In genomic region chr17:1446201-1446600, GRCh38 we compare ENCODE assay signal across 25 cellular contexts. TPM values are rescaled to one million over a fixed set of nuclear protein-coding genes. Genes with fewer than 3 reads are reported as not detected.
A peak's percentile ranks its signal among the peaks of the same experiment; 100 is the strongest.
DNase-seq lines count a peak whose midpoint lies in the region; ATAC-seq, FAIRE-seq and TF ChIP-seq lines count a peak whose summit lies in the region.
"Had no signal": no experiment of that assay in that cellular context is flagged by ENCODE, and none has a peak within 500 bp of the region (broad histone marks: within the 10 kb centered on the region; RNA-seq: fewer than 3 reads in every experiment).

No MANE protein-coding gene starts in this region.

- DNase-seq in left ventricle myocardium inferior (no peak), Right ventricle myocardium superior (no peak), astrocyte (ENCODE audit: low read depth) (no peak), mesothelial cell of epicardium (ENCODE audit: low spot score in 2 of 2, unreplicated experiment in 2 of 2) (no peak), tibial artery (no peak), kidney glomerular epithelial cell (lab: John Stamatoyannopoulos, UW) (no peak)
- DNase-seq: activated CD8-positive, alpha-beta memory T cell treated with anti-CD3 and anti-CD28 coated beads, Interleukin-2, amount 50 U/mL, for 48 hours; brain microvascular endothelial cell; colonic mucosa; effector memory CD4-positive, alpha-beta T cell; HCEC 1CT; kidney; NCI-H1092 treated with DMSO at 0.1 percent for 48 hours; NCI-H1930; NCI-H345; NCI-H82; WERI-Rb-1 had no signal

- TF ChIP-seq CTCF in left ventricle myocardium inferior (IDR thresholded peaks at IDR 0.05; ENCODE audit: borderline replicate concordance): no peak
- TF ChIP-seq CTCF in astrocyte (IDR thresholded peaks at IDR 0.05; ENCODE audit: insufficient read depth, low read depth, low read length): no peak
- no peak for TF ChIP-seq CTCF in mesothelial cell of epicardium (IDR thresholded peaks at IDR 0.05; ENCODE audit: unreplicated experiment)
- no peak for TF ChIP-seq CTCF in tibial artery (IDR thresholded peaks at IDR 0.05)

- no peaks in the 10 kb centered on the region for H3K9me3 Mint-ChIP-seq in astrocyte (ENCODE audit: unreplicated experiment)
- H3K9me3 Mint-ChIP-seq in mesothelial cell of epicardium: no peaks in the 10 kb centered on the region
- H3K9me3 Mint-ChIP-seq: memory B cell had no signal

- H3K27me3 Mint-ChIP-seq in astrocyte (ENCODE audit: low read depth, unreplicated experiment) (no peaks in the 10 kb centered on the region), mesothelial cell of epicardium (ENCODE audit: low read depth) (no peaks in the 10 kb centered on the region)
- H3K27me3 Mint-ChIP-seq: memory B cell had no signal

- no peak for FAIRE-seq in astrocyte (lab: Jason Lieb, UNC)
- FAIRE-seq: GM12878, HepG2, kidney had no signal

- H3K36me3 Mint-ChIP-seq in astrocyte (ENCODE audit: low read depth, unreplicated experiment): peaks cover 5% of the 10 kb centered on the region
- H3K36me3 Mint-ChIP-seq in mesothelial cell of epicardium: peaks cover 6% of the 10 kb centered on the region

- H3K36me3 ChIP-seq in left ventricle myocardium inferior (peaks cover 6% of the 10 kb centered on the region), astrocyte (ENCODE audit: insufficient read depth, low read length) (no peaks in the 10 kb centered on the region), tibial artery (no peaks in the 10 kb centered on the region)
- H3K36me3 ChIP-seq: colonic mucosa, vagina had no signal

- intact Hi-C loops in left ventricle myocardium inferior (cut with micrococcal nuclease) (no loop called here), Right ventricle myocardium superior (cut with DNase I) (no loop called here), tibial artery (cut with DNase I; ENCODE audit: low total_unique reads) (loop anchor here (10.0 kb wide), 1 partner anchor 81 kb away; no protein-coding TSS in a partner anchor)

- no peak for ATAC-seq in Right ventricle myocardium superior (ENCODE audit: poor library complexity)
- no peak for ATAC-seq in HG02852 (IDR thresholded peaks at IDR 0.05; ENCODE audit: unreplicated experiment)
- ATAC-seq: GM12878, HepG2 had no signal

- no peak overlapping the region for H3K9ac ChIP-seq in astrocyte (ENCODE audit: low read length)

- H3K4me1 Mint-ChIP-seq in astrocyte (ENCODE audit: low read depth, unreplicated experiment) (peaks cover 12% of the 10 kb centered on the region), mesothelial cell of epicardium (no peaks in the 10 kb centered on the region)

- H3K4me3 Mint-ChIP-seq in astrocyte (ENCODE audit: unreplicated experiment) (no peak overlapping the region), mesothelial cell of epicardium (no peak overlapping the region)
- H3K4me3 Mint-ChIP-seq: memory B cell had no signal

- H3K27ac Mint-ChIP-seq in astrocyte (ENCODE audit: unreplicated experiment): peak overlapping the region; percentile 85
- peak overlapping the region; percentile 30 for H3K27ac Mint-ChIP-seq in mesothelial cell of epicardium
- H3K27ac Mint-ChIP-seq: memory B cell had no signal

- H3K27me3 ChIP-seq in left ventricle myocardium inferior (ENCODE audit: low read depth): no peaks in the 10 kb centered on the region
- H3K27me3 ChIP-seq in astrocyte (ENCODE audit: insufficient read depth, low read length): no peaks in the 10 kb centered on the region
- no peaks in the 10 kb centered on the region for H3K27me3 ChIP-seq in tibial artery
- H3K27me3 ChIP-seq: brain microvascular endothelial cell, colonic mucosa, suprapubic skin, vagina had no signal

- peaks cover 82% of the 10 kb centered on the region for H4K20me1 ChIP-seq in astrocyte (ENCODE audit: insufficient read depth, low read length)

- H3K4me1 ChIP-seq in left ventricle myocardium inferior: peaks cover 61% of the 10 kb centered on the region
- no peaks in the 10 kb centered on the region for H3K4me1 ChIP-seq in astrocyte (ENCODE audit: insufficient read depth, low read length)
- H3K4me1 ChIP-seq in tibial artery: peaks cover 0 to 59% (median 21%) of the 10 kb centered on the region in 4 donors

- H3K4me3 ChIP-seq in left ventricle myocardium inferior (no peak overlapping the region), astrocyte (ENCODE audit: insufficient read depth, low read depth, low read length) (no peak overlapping the region), tibial artery (no peak overlapping the region)
- H3K4me3 ChIP-seq: colonic mucosa, GM12878, smooth muscle cell, suprapubic skin, vagina had no signal

- peaks cover 95% of the 10 kb centered on the region for H3K79me2 ChIP-seq in astrocyte (ENCODE audit: insufficient read depth, low read length)

- H3K4me2 ChIP-seq in astrocyte (ENCODE audit: low read length): no peak overlapping the region
- H3K4me2 ChIP-seq: smooth muscle cell had no signal

- H3K9me3 ChIP-seq in left ventricle myocardium inferior (replicated peaks) (no peaks in the 10 kb centered on the region), astrocyte (ENCODE audit: insufficient read depth, low read depth, low read length) (no peaks in the 10 kb centered on the region), tibial artery (no peaks in the 10 kb centered on the region)
- H3K9me3 ChIP-seq: colonic mucosa, suprapubic skin, vagina had no signal

- no peak overlapping the region for H2AFZ ChIP-seq in astrocyte (ENCODE audit: low read depth, low read length)

- H3K27ac ChIP-seq in left ventricle myocardium inferior (replicated peaks) (peak overlapping the region; percentile 82), astrocyte (ENCODE audit: low read depth, low read length) (no peak overlapping the region), tibial artery (no peak overlapping the region)
- H3K27ac ChIP-seq: brain microvascular endothelial cell, C4-2B, colonic mucosa, suprapubic skin, vagina, WERI-Rb-1 had no signal

RNA-seq across cellular contexts. Expression of gene CRK, which starts 9.8 kb away (rescaled TPM):
- total RNA-seq in left ventricle myocardium inferior (37.5 TPM), Right ventricle myocardium superior (36.0 TPM), astrocyte (81.1 and 83.5 TPM in 2 replicates), mesothelial cell of epicardium (38.2 to 41.9 TPM (median 41.3 TPM) in 3 replicates)

RNA-seq across cellular contexts. Expression of gene YWHAE, which starts 46.2 kb away (rescaled TPM):
- 569 TPM for total RNA-seq in left ventricle myocardium inferior
- 613 TPM for total RNA-seq in Right ventricle myocardium superior
- 756 and 771 TPM in 2 replicates for total RNA-seq in astrocyte
- total RNA-seq in mesothelial cell of epicardium: 714 to 730 TPM (median 714 TPM) in 3 replicates

RNA-seq across cellular contexts. Expression of gene MYO1C, which starts 46.3 kb away (rescaled TPM):
- 150 TPM for total RNA-seq in left ventricle myocardium inferior
- total RNA-seq in Right ventricle myocardium superior: 182 TPM
- total RNA-seq in astrocyte: 132 and 134 TPM in 2 replicates
- 144 to 149 TPM (median 147 TPM) in 3 replicates for total RNA-seq in mesothelial cell of epicardium
